7 cellular contexts compared by ENCODE assay signal in the genomic region with DNA sequence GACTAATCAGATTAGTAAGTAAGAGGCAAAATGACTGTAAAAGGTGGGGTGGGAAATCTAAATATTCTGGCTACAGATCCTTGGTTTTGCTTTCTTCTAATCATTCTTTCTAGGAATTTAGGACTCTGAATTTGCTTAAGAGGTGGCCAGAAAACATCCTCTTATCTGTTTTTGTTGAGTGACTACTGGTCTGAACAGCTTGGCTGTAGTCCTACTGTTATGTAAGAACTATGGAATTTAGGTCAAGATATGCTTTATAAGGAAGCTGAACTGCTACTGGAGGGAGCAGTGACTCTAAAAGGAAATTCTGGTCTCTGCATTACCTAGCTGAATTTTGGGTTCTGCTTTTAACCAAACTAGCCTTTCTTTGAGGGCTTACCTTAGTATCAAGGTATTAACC. TPM values are rescaled to one million over a fixed set of nuclear protein-coding genes. Genes with fewer than 3 reads are reported as not detected.
DNase-seq lines count a peak whose midpoint lies in the region; ATAC-seq and TF ChIP-seq lines count a peak whose summit lies in the region.

No MANE protein-coding gene starts in this region.

- intact Hi-C loops in body of pancreas (cut with DNase I), result no loop called here

- peaks cover 18% of the 10 kb centered on the region for H3K4me1 Mint-ChIP-seq in HFFc6 (ENCODE audit: low read depth)

- H3K36me3 Mint-ChIP-seq in HFFc6 (ENCODE audit: low read depth), result peaks cover 27% of the 10 kb centered on the region

- ATAC-seq in body of pancreas, result peak; percentile 85

- no peak overlapping the region for H3K27ac Mint-ChIP-seq in HFFc6

- H3K9me3 Mint-ChIP-seq in HFFc6, result no peaks in the 10 kb centered on the region

- H3K27me3 ChIP-seq in body of pancreas, result no peaks in the 10 kb centered on the region

- TF ChIP-seq CTCF in HFFc6 (IDR thresholded peaks at IDR 0.05) (no peak), body of pancreas (IDR thresholded peaks at IDR 0.05) (no peak)

- no peaks in the 10 kb centered on the region for H3K9me3 ChIP-seq in body of pancreas

- H3K27ac ChIP-seq in body of pancreas, result peak overlapping the region in 3 of 4 donors; percentile 41 to 80 (median 44)

- no peak overlapping the region for H3K4me3 Mint-ChIP-seq in HFFc6

- H3K36me3 ChIP-seq in body of pancreas (replicated peaks in 1 of 2; ENCODE audit: insufficient read depth in 1 of 2, low read depth in 2 of 2), result peaks cover 0 to 9% of the 10 kb centered on the region in 2 donors

- DNase-seq in HFFc6, result peak; percentile 64
- DNase-seq in body of pancreas, result peak in 1 of 4 donors; percentile 11
- peak; percentile 80 for DNase-seq in kidney glomerular epithelial cell (lab: John Stamatoyannopoulos, UW)
- DNase-seq in stromal cell of bone marrow (ENCODE audit: low read depth), result peak; percentile 48
- no peak for DNase-seq in DMS79 (lab: John Stamatoyannopoulos, UW)
- no peak for DNase-seq in occipital lobe (lab: John Stamatoyannopoulos, UW)
- no peak for DNase-seq in mesenteric fat pad (ENCODE audit: low spot score)

- H3K27me3 Mint-ChIP-seq in HFFc6 (ENCODE audit: insufficient read depth), result no peaks in the 10 kb centered on the region; the same call in 1 of the 2 replicates

- no peak overlapping the region for H3K4me3 ChIP-seq in body of pancreas

- H3K4me1 ChIP-seq in body of pancreas, result peaks cover 37% of the 10 kb centered on the region

- no peak for TF ChIP-seq POLR2A in body of pancreas (IDR thresholded peaks at IDR 0.05)

RNA-seq across cellular contexts. Expression of a gene that starts 33.5 kb away (rescaled TPM):
- total RNA-seq in HFFc6 (2021; fragmentation: NEBNext Ultra II Directional; extraction: Animal tissue kit (Norgen Biotek cat#: 25700)), result under 1 TPM in 3 of 6 experiments, not detected in 3; 0.05 to 0.19 (median 0.11) TPM
- total RNA-seq in body of pancreas, result under 1 TPM; 0.26 to 0.66 TPM
- 131 TPM for total RNA-seq in occipital lobe
- 2.0 TPM for total RNA-seq in mesenteric fat pad

Comparison
In these comparisons a context has a peak if more than half of its experiments do, and no peak if none do; other contexts are left out.
1. DNase-seq: peak in HFFc6 (single experiment), kidney glomerular epithelial cell (single experiment) and stromal cell of bone marrow (single experiment); none in DMS79 (single experiment), occipital lobe (single experiment) and mesenteric fat pad (single experiment).
2. RNA of a gene that starts 33.5 kb away (total RNA-seq): 131 TPM in occipital lobe (single experiment); 2.0 TPM in mesenteric fat pad (single experiment), 0.26 to 0.66 TPM in body of pancreas and 0.05 to 0.19 TPM in HFFc6; every median in the first group is over 10 times any median in the second.